ENCODE assay signal across 11 cellular contexts in genomic region chr11:2443881-2444300, GRCh38. TPM values are rescaled to one million over a fixed set of nuclear protein-coding genes. Genes with fewer than 3 reads are reported as not detected.
DNase-seq lines count a peak whose midpoint lies in the region; ATAC-seq, FAIRE-seq and TF ChIP-seq lines count a peak whose summit lies in the region.
"Had no signal": no experiment of that assay in that cellular context is flagged by ENCODE, and none has a peak within 500 bp of the region (broad histone marks: within the 10 kb centered on the region; RNA-seq: fewer than 3 reads in every experiment).

No MANE protein-coding gene starts in this region.

- H3K9ac ChIP-seq in HUES48 (ENCODE audit: low read depth, low read length), result no peak overlapping the region

- no peaks in the 10 kb centered on the region for H3K9me3 ChIP-seq in CD8-positive, alpha-beta memory T cell (ENCODE audit: low read length)
- no peaks in the 10 kb centered on the region for H3K9me3 ChIP-seq in HUES48 (ENCODE audit: control insufficient read depth, insufficient read depth, low read length)
- H3K9me3 ChIP-seq in esophagus muscularis mucosa, result peaks cover 0 to 9% (median 0%) of the 10 kb centered on the region in 4 donors
- H3K9me3 ChIP-seq in pancreas, result no peaks in the 10 kb centered on the region

- TF ChIP-seq CTCF in esophagus muscularis mucosa (IDR thresholded peaks at IDR 0.05) (no peak), pancreas (IDR thresholded peaks at IDR 0.05) (no peak)

- peaks cover 56% of the 10 kb centered on the region for H3K4me1 ChIP-seq in CD8-positive, alpha-beta memory T cell (ENCODE audit: insufficient read depth, low read length)
- H3K4me1 ChIP-seq in HUES48 (ENCODE audit: control insufficient read depth, insufficient read depth, low read length) (no peaks in the 10 kb centered on the region), esophagus muscularis mucosa (peaks cover 25 to 32% (median 27%) of the 10 kb centered on the region in 4 donors), pancreas (peaks cover 11 to 21% (median 12%) of the 10 kb centered on the region in 3 donors)

- H3K36me3 ChIP-seq in CD8-positive, alpha-beta memory T cell (ENCODE audit: insufficient read depth, low read length), result no peaks in the 10 kb centered on the region
- H3K36me3 ChIP-seq in HUES48 (ENCODE audit: control insufficient read depth, insufficient read depth, low read length), result no peaks in the 10 kb centered on the region
- H3K36me3 ChIP-seq in esophagus muscularis mucosa, result no peaks in the 10 kb centered on the region
- H3K36me3 ChIP-seq in pancreas, result no peaks in the 10 kb centered on the region

- no peak overlapping the region for H3K4me3 ChIP-seq in CD8-positive, alpha-beta memory T cell (ENCODE audit: low read length)
- H3K4me3 ChIP-seq in HUES48 (ENCODE audit: low read depth, low read length), result peak overlapping the region; percentile 62
- peak overlapping the region in 3 of 4 donors; percentile 40 to 60 (median 46) for H3K4me3 ChIP-seq in esophagus muscularis mucosa
- peak overlapping the region in 3 of 4 donors; percentile 3 to 42 (median 21) for H3K4me3 ChIP-seq in pancreas

- POLR2A ChIA-PET in CD8-positive, alpha-beta memory T cell (lab: Charles Lee), result no interaction called here

- peaks cover 6 to 7% of the 10 kb centered on the region in 2 donors for H3K27me3 Mint-ChIP-seq in CD8-positive, alpha-beta memory T cell

- CTCF ChIA-PET in CD8-positive, alpha-beta memory T cell (lab: Charles Lee), result interaction anchor here (2.3 kb wide), 1 partner anchor 88 kb away, joined by 9 read pairs; no protein-coding TSS in a partner anchor

- H3K27me3 ChIP-seq in CD8-positive, alpha-beta memory T cell (ENCODE audit: insufficient read depth, low read length, poor library complexity, severe bottlenecking), result no peaks in the 10 kb centered on the region
- H3K27me3 ChIP-seq in HUES48 (ENCODE audit: control insufficient read depth, insufficient read depth, low read length) (peaks cover 85% of the 10 kb centered on the region), esophagus muscularis mucosa (peaks cover 0 to 84% (median 24%) of the 10 kb centered on the region in 4 donors), pancreas (no peaks in the 10 kb centered on the region)

- no peaks in the 10 kb centered on the region for H3K36me3 Mint-ChIP-seq in CD8-positive, alpha-beta memory T cell

- no peaks in the 10 kb centered on the region for H3K9me3 Mint-ChIP-seq in CD8-positive, alpha-beta memory T cell

- no peak for FAIRE-seq in pancreas (lab: Jason Lieb, UNC)
- FAIRE-seq: RCC 7860 had no signal

- no CpG with 5 or more reads among the region's 30 CpGs for WGBS in esophagus muscularis mucosa
- WGBS in pancreas, 2 donors, result 14 to 16% methylated on average over 18 to 30 of the region's 30 CpGs

- ATAC-seq in pancreas (peak; percentile 3 to 19 (median 12)), GM21360 (IDR thresholded peaks at IDR 0.05; ENCODE audit: unreplicated experiment) (no peak)

- no peak overlapping the region for H3K27ac Mint-ChIP-seq in CD8-positive, alpha-beta memory T cell

- TF ChIP-seq POLR2A in esophagus muscularis mucosa (IDR thresholded peaks at IDR 0.05; ENCODE audit: low read depth), result no peak

- intact Hi-C loops in esophagus muscularis mucosa (cut with DNase I), result no loop called here
- intact Hi-C loops in pancreas (cut with DNase I), result no loop called here

- peak overlapping the region; percentile 41 to 87 (median 49) for H3K4me3 Mint-ChIP-seq in CD8-positive, alpha-beta memory T cell

- DNase-seq in CD8-positive, alpha-beta memory T cell, result no peak
- DNase-seq in esophagus muscularis mucosa (ENCODE audit: extremely low spot score) (no peak), pancreas (peak in 2 of 6 donors; percentile 62 to 80), NCI-H2029 (lab: John Stamatoyannopoulos, UW) (no peak), DMS153 (lab: John Stamatoyannopoulos, UW) (no peak)
- DNase-seq: NCI-H2171 had no signal

- no peak for TF ChIP-seq EP300 in esophagus muscularis mucosa (IDR thresholded peaks at IDR 0.05)

- H3K4me1 Mint-ChIP-seq in CD8-positive, alpha-beta memory T cell, result peaks cover 31 to 46% (median 33%) of the 10 kb centered on the region in 3 donors

- H3K27ac ChIP-seq in CD8-positive, alpha-beta memory T cell (ENCODE audit: low read depth, low read length), result no peak overlapping the region
- H3K27ac ChIP-seq in HUES48 (ENCODE audit: low read depth, low read length), result no peak overlapping the region
- H3K27ac ChIP-seq in esophagus muscularis mucosa (replicated peaks in 1 of 4), result no peak overlapping the region
- peak overlapping the region in 2 of 4 donors; percentile 41 to 50 for H3K27ac ChIP-seq in pancreas

RNA-seq across cellular contexts. Expression of gene TRPM5, which starts 0.4 kb away (rescaled TPM):
- total RNA-seq in CD8-positive, alpha-beta memory T cell, result not detected
- polyA plus RNA-seq in CD8-positive, alpha-beta memory T cell, result not detected
- not detected for total RNA-seq in esophagus muscularis mucosa
- 1 to 10 TPM in 3 of 6 donors, under 1 TPM in 3; 0.51 to 2.8 (median 0.95) TPM for total RNA-seq in pancreas
- 1 to 10 TPM; 4.3 to 4.8 TPM for polyA plus RNA-seq in pancreas
- total RNA-seq: fibroblast of villous mesenchyme had no signal

RNA-seq across cellular contexts. Expression of gene KCNQ1, which starts 0.9 kb away (rescaled TPM):
- total RNA-seq in CD8-positive, alpha-beta memory T cell, result 1 to 10 TPM; 2.6 to 3.4 TPM
- polyA plus RNA-seq in CD8-positive, alpha-beta memory T cell, result 5.7 TPM
- total RNA-seq in esophagus muscularis mucosa (1 to 10 TPM; 2.1 to 5.9 (median 4.3) TPM), pancreas (10 to 100 TPM; 25.2 to 61.1 (median 46.7) TPM)
- polyA plus RNA-seq in pancreas, result 10 to 100 TPM; 14.0 to 50.0 TPM
- total RNA-seq: Daoy, fibroblast of villous mesenchyme had no signal

RNA-seq across cellular contexts. Expression of gene TSSC4, which starts 43.3 kb away (rescaled TPM):
- 10 to 100 TPM; 79.6 to 84.1 TPM for total RNA-seq in CD8-positive, alpha-beta memory T cell
- polyA plus RNA-seq in CD8-positive, alpha-beta memory T cell, result 85.6 TPM
- 10 to 100 TPM; 46.9 to 76.9 (median 70.6) TPM for total RNA-seq in esophagus muscularis mucosa
- 10 to 100 TPM; 16.8 to 27.7 (median 19.7) TPM for total RNA-seq in pancreas
- polyA plus RNA-seq in pancreas, result 10 to 100 TPM; 54.3 to 60.0 TPM
